Comparison of ENCODE assay signal across 8 cellular contexts in genomic region chr6:100099189-100100074, GRCh38.
DNase-seq lines count a peak whose midpoint lies in the region; ATAC-seq, FAIRE-seq and TF ChIP-seq lines count a peak whose summit lies in the region.

No MANE protein-coding gene starts in this region.

- peak; percentile 31 for TF ChIP-seq CTCF in AG04449 (IDR thresholded peaks at IDR 0.05; ENCODE audit: insufficient read depth, low read length, missing control alignments)
- peak; percentile 49 to 87 (median 72) for TF ChIP-seq CTCF in dorsolateral prefrontal cortex (IDR thresholded peaks at IDR 0.05 in 54 of 56, conservative IDR thresholded peaks at IDR 0.05 in 2 of 56; ENCODE audit: low read depth in 1 of 56, partially characterized antibody in 56 of 56)
- TF ChIP-seq CTCF in psoas muscle (IDR thresholded peaks at IDR 0.05): peak; percentile 68

- POLR2A ChIA-PET in AG04449 (lab: Yijun Ruan, JAX): no interaction called here

- ATAC-seq in psoas muscle (peak in 3 of 4 donors; percentile 44 to 84 (median 67)), GM19467 (IDR thresholded peaks at IDR 0.05; ENCODE audit: unreplicated experiment) (no peak), GM21717 (IDR thresholded peaks at IDR 0.05; ENCODE audit: unreplicated experiment) (no peak)

- no peak overlapping the region for H3K4me3 Mint-ChIP-seq in activated T-cell treated with anti-CD3 and anti-CD28 coated beads, Interleukin-2, amount 50 U/mL, for 24 hours

- no peak overlapping the region for H3K4me3 ChIP-seq in AG04449 (ENCODE audit: low read depth, low read length)
- no peak overlapping the region for H3K4me3 ChIP-seq in dorsolateral prefrontal cortex
- no peak overlapping the region for H3K4me3 ChIP-seq in psoas muscle

- no peaks in the 10 kb centered on the region for H3K4me1 Mint-ChIP-seq in activated T-cell treated with anti-CD3 and anti-CD28 coated beads, Interleukin-2, amount 50 U/mL, for 24 hours (ENCODE audit: low read depth)

- H3K27ac Mint-ChIP-seq in activated T-cell treated with anti-CD3 and anti-CD28 coated beads, Interleukin-2, amount 50 U/mL, for 24 hours: no peak overlapping the region

- H3K27ac ChIP-seq in dorsolateral prefrontal cortex: no peak overlapping the region
- H3K27ac ChIP-seq in psoas muscle: no peak overlapping the region

- peak; percentile 57 for FAIRE-seq in GM18507 (lab: Jason Lieb, UNC)

- CTCF ChIA-PET in AG04449 (lab: Yijun Ruan, JAX): interaction anchor here (0.6 to 6.5 kb wide), 28 partner anchors 8 to 1374 kb away, joined by 3 to 350 read pairs (median 4); partner anchors contain the start of gene MCHR2

- peaks cover 7% of the 10 kb centered on the region for H3K27me3 Mint-ChIP-seq in activated T-cell treated with anti-CD3 and anti-CD28 coated beads, Interleukin-2, amount 50 U/mL, for 24 hours

- no peaks in the 10 kb centered on the region for H3K4me1 ChIP-seq in psoas muscle

- no peaks in the 10 kb centered on the region for H3K36me3 ChIP-seq in psoas muscle (ENCODE audit: insufficient read depth in 1 of 2, low read depth in 1 of 2)

- no peaks in the 10 kb centered on the region for H3K36me3 Mint-ChIP-seq in activated T-cell treated with anti-CD3 and anti-CD28 coated beads, Interleukin-2, amount 50 U/mL, for 24 hours (ENCODE audit: low read depth)

- intact Hi-C loops in dorsolateral prefrontal cortex (cut with DNase I) (loop anchor here (2.0 to 5.0 kb wide), 2 partner anchors 97 to 231 kb away; no protein-coding TSS in a partner anchor), psoas muscle (cut with DNase I) (loop anchor here in 1 of 2 donors (5.0 kb wide), 1 partner anchor 227 kb away; no protein-coding TSS in a partner anchor)

- no peak for DNase-seq in AG04449 (ENCODE audit: low read depth, low spot score)
- DNase-seq in GM18507 (ENCODE audit: extremely low spot score, insufficient read length, low read depth): no peak
- DNase-seq in NCI-H446 treated with DMSO at 0.1 percent for 48 hours (lab: John Stamatoyannopoulos, UW): peak; percentile 10
- no peak for DNase-seq in dorsolateral prefrontal cortex
- no peak for DNase-seq in psoas muscle
- no peak for DNase-seq in activated T-cell treated with anti-CD3 and anti-CD28 coated beads, Interleukin-2, amount 50 U/mL, for 24 hours

- 25 to 40% (median 26%) methylated on average over 4 of the region's 4 CpGs for WGBS in psoas muscle, 3 donors

- no peaks in the 10 kb centered on the region for H3K9me3 Mint-ChIP-seq in activated T-cell treated with anti-CD3 and anti-CD28 coated beads, Interleukin-2, amount 50 U/mL, for 24 hours

- H3K9me3 ChIP-seq in psoas muscle: no peaks in the 10 kb centered on the region

- H3K27me3 ChIP-seq in dorsolateral prefrontal cortex: peaks cover 0 to 5% (median 0%) of the 10 kb centered on the region in 45 donors
- H3K27me3 ChIP-seq in psoas muscle (ENCODE audit: insufficient read depth in 3 of 3, low read length in 2 of 3): peaks cover 0 to 2% (median 0%) of the 10 kb centered on the region in 3 donors

Comparison
In these comparisons a context has a peak if more than half of its experiments do, and no peak if none do; other contexts are left out.
1. ATAC-seq: peak in psoas muscle (3 of 4); none in GM19467 (single experiment) and GM21717 (single experiment).
2. Peak in every context shown above with its lines, with median percentiles within 50 percentile points of each other: CTCF ChIP-seq.